In genomic region chr19:15218501-15218900, GRCh38 we compare ENCODE assay signal across 35 cellular contexts. TPM values are rescaled to one million over a fixed set of nuclear protein-coding genes. Genes with fewer than 3 reads are reported as not detected.
"Had no signal": no experiment of that assay in that cellular context is flagged by ENCODE, and none has a peak within 500 bp of the region (broad histone marks: within the 10 kb centered on the region; RNA-seq: fewer than 3 reads in every experiment).

No MANE protein-coding gene starts in this region.

- H3K36me3 ChIP-seq: heart left ventricle, neutrophil, pancreas, right atrium auricular region, stomach, thyroid gland, upper lobe of left lung, vagina had no signal

- H3K4me2 ChIP-seq: smooth muscle cell had no signal

- H3K27ac ChIP-seq: neutrophil, pancreas, right atrium auricular region, stomach, thyroid gland, upper lobe of left lung, vagina had no signal

- ATAC-seq: activated T-helper 17 cell treated with anti-CD3 and anti-CD28 coated beads, Interleukin-2, amount 50 U/mL, for 72 hours; heart left ventricle; left colon; naive thymus-derived CD8-positive, alpha-beta T cell; pancreas; stimulated activated naive B cell treated with anti-CD40 and anti-IgM and Interleukin-4, amounts not matched to agents 10 μg/mL and 1 μg/mL and 100 μg/mL, for 72 hours; T-helper 17 cell; WTC11 had no signal

- H3K9me3 ChIP-seq: heart left ventricle, neutrophil, pancreas, right atrium auricular region, stomach, thyroid gland, upper lobe of left lung, vagina had no signal

- H3K4me1 ChIP-seq: pancreas had no signal

- DNase-seq: activated CD4-positive, alpha-beta memory T cell treated with anti-CD3 and anti-CD28 coated beads, Interleukin-2, amount 10 ng/mL, durations not matched to agents 7 days and 5 days; activated CD4-positive, alpha-beta T cell treated with anti-CD3 and anti-CD28 coated beads for 1 hour; activated CD4-positive, alpha-beta T cell treated with anti-CD3 and anti-CD28 coated beads, Interleukin-2, amount 10 ng/mL, durations not matched to agents 7 days and 5 days; activated CD8-positive, alpha-beta memory T cell treated with anti-CD3 and anti-CD28 coated beads, Interleukin-2, amount 50 U/mL, for 48 hours; activated gamma-delta T cell treated with Interleukin-2 at 50 U/mL for 16 hours; activated naive CD4-positive, alpha-beta T cell treated with anti-CD3 and anti-CD28 coated beads, Interleukin-2, amount 50 U/mL, for 16 hours; activated T-cell treated with anti-CD3 and anti-CD28 coated beads, Interleukin-2, amount 50 U/mL, for 24 hours; amygdala; caudate nucleus; cortex of kidney; heart left ventricle; hypothalamus; immature natural killer cell; kidney; left colon; mammary epithelial cell; midbrain; naive thymus-derived CD8-positive, alpha-beta T cell; pancreas; stimulated activated CD4-positive, alpha-beta T cell treated with anti-CD3 and anti-CD28 coated beads, Interleukin-1b, Interleukin-23, amount 100 ng/mL, for 48 hours; stimulated activated CD4-positive, alpha-beta T cell treated with anti-CD3 and anti-CD28 coated beads, Interleukin-4, amount 100 ng/mL, for 4 hours; stimulated activated CD8-positive, alpha-beta memory T cell treated with anti-CD3 and anti-CD28 coated beads, Interleukin-4, amount 100 ng/mL, for 48 hours; stimulated activated naive B cell treated with anti-CD40 and anti-IgM and Interleukin-4, amounts not matched to agents 10 μg/mL and 1 μg/mL and 100 μg/mL, for 72 hours; stomach; T-helper 17 cell; T1000; thyroid gland; upper lobe of left lung had no signal

- H3K4me3 ChIP-seq: heart left ventricle, pancreas, right atrium auricular region, smooth muscle cell, stomach, thyroid gland, upper lobe of left lung, vagina had no signal

- H3K27me3 ChIP-seq: heart left ventricle, pancreas, right atrium auricular region, thyroid gland, upper lobe of left lung, vagina had no signal

RNA-seq across cellular contexts. Expression of gene EPHX3, which starts 13.7 kb away (rescaled TPM):
- total RNA-seq: pulmonary artery endothelial cell, T-helper 17 cell had no signal
- polyA plus RNA-seq: immature natural killer cell; naive thymus-derived CD8-positive, alpha-beta T cell had no signal

RNA-seq across cellular contexts. Expression of gene NOTCH3, which starts 17.7 kb away (rescaled TPM):
- total RNA-seq: activated CD4-positive, alpha-beta memory T cell treated with anti-CD3 and anti-CD28 coated beads, Interleukin-2, amount 10 ng/mL, durations not matched to agents 7 days and 5 days; activated CD4-positive, alpha-beta T cell treated with anti-CD3 and anti-CD28 coated beads, Interleukin-2, amount 10 ng/mL, durations not matched to agents 7 days and 5 days had no signal
- polyA plus RNA-seq: immature natural killer cell; naive thymus-derived CD8-positive, alpha-beta T cell had no signal
